Comparison of ENCODE assay signal across 13 cellular contexts in the genomic region with DNA sequence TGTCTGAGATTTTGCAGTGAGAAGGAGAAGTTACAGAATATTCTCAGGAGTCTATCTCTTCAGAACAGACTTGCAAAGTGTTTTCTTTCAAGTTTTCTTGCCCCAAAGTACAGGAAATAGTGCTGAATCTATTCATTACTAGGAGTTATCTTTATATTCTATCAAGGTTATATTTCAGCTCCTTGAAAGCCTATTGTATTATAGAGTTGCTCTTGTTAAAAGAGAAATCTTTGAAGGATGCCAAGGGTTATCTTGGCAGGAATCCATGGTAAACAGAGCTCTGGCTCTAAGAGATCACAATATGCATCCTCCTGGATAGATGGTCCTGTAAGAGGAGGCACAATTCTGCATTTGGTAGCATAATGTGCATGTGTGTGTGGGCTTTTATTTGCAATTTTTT. TPM values are rescaled to one million over a fixed set of nuclear protein-coding genes. Genes with fewer than 3 reads are reported as not detected.
DNase-seq lines count a peak whose midpoint lies in the region; ATAC-seq and TF ChIP-seq lines count a peak whose summit lies in the region.
"Had no signal": no experiment of that assay in that cellular context is flagged by ENCODE, and none has a peak within 500 bp of the region (broad histone marks: within the 10 kb centered on the region; RNA-seq: fewer than 3 reads in every experiment).

No MANE protein-coding gene starts in this region.

- no peak overlapping the region for H3K4me3 ChIP-seq in naive thymus-derived CD4-positive, alpha-beta T cell (ENCODE audit: low read length)
- H3K4me3 ChIP-seq in hepatocyte (no peak overlapping the region), aorta (ENCODE audit: low read length in 2 of 2) (no peak overlapping the region)
- H3K4me3 ChIP-seq: testis had no signal

- no peaks in the 10 kb centered on the region for H3K36me3 ChIP-seq in naive thymus-derived CD4-positive, alpha-beta T cell (ENCODE audit: control insufficient read depth in 2 of 3, insufficient read depth in 3 of 3, low read length in 3 of 3)
- H3K36me3 ChIP-seq in hepatocyte (replicated peaks; ENCODE audit: insufficient read depth, low read depth) (no peaks in the 10 kb centered on the region), aorta (ENCODE audit: control insufficient read depth in 1 of 2, insufficient read depth in 2 of 2, low read length in 1 of 2) (no peaks in the 10 kb centered on the region)

- H3K36me3 Mint-ChIP-seq in activated CD4-positive, alpha-beta T cell treated with anti-CD3 and anti-CD28 coated beads, Interleukin-2, amount 10 ng/mL, durations not matched to agents 24 days and 14 days (ENCODE audit: low read depth) = peaks cover 3% of the 10 kb centered on the region
- H3K36me3 Mint-ChIP-seq in naive thymus-derived CD4-positive, alpha-beta T cell = peaks cover 0 to 21% (median 0%) of the 10 kb centered on the region in 5 donors

- peak overlapping the region; percentile 42 for H3K4me3 Mint-ChIP-seq in activated CD4-positive, alpha-beta T cell treated with anti-CD3 and anti-CD28 coated beads, Interleukin-2, amount 10 ng/mL, durations not matched to agents 24 days and 14 days
- H3K4me3 Mint-ChIP-seq in naive thymus-derived CD4-positive, alpha-beta T cell = peak overlapping the region in 9 of 10 donors; percentile 25 to 81 (median 63)

- H3K9me3 Mint-ChIP-seq in activated CD4-positive, alpha-beta T cell treated with anti-CD3 and anti-CD28 coated beads, Interleukin-2, amount 10 ng/mL, durations not matched to agents 24 days and 14 days = peaks cover 14% of the 10 kb centered on the region
- H3K9me3 Mint-ChIP-seq in naive thymus-derived CD4-positive, alpha-beta T cell = peaks cover 0 to 17% (median 0%) of the 10 kb centered on the region in 11 donors

- POLR2A ChIA-PET in naive thymus-derived CD4-positive, alpha-beta T cell (lab: Charles Lee) = interaction anchor here (2.5 kb wide), 1 partner anchor 20 kb away, joined by 13 read pairs; a partner anchor contains a TSS

- no peaks in the 10 kb centered on the region for H3K79me2 ChIP-seq in hepatocyte

- no peak for TF ChIP-seq CTCF in hepatocyte (IDR thresholded peaks at IDR 0.05; ENCODE audit: poor library complexity)

- CTCF ChIA-PET in naive thymus-derived CD4-positive, alpha-beta T cell (lab: Charles Lee) = no interaction called here

- no peaks in the 10 kb centered on the region for H3K27me3 ChIP-seq in naive thymus-derived CD4-positive, alpha-beta T cell (ENCODE audit: control insufficient read depth in 2 of 2, insufficient read depth in 2 of 2, low read length in 2 of 2)
- H3K27me3 ChIP-seq in hepatocyte (no peaks in the 10 kb centered on the region), aorta (ENCODE audit: control insufficient read depth in 1 of 2, insufficient read depth in 2 of 2, low read length in 1 of 2) (no peaks in the 10 kb centered on the region)
- H3K27me3 ChIP-seq: testis had no signal

- H4K20me1 ChIP-seq in hepatocyte (ENCODE audit: insufficient read depth, poor library complexity, severe bottlenecking) = no peaks in the 10 kb centered on the region

- no peak for DNase-seq in activated CD4-positive, alpha-beta T cell treated with anti-CD3 and anti-CD28 coated beads, Interleukin-2, amount 10 ng/mL, durations not matched to agents 24 days and 14 days
- no peak for DNase-seq in activated CD4-positive, alpha-beta T cell treated with anti-CD3 and anti-CD28 coated beads, Interleukin-2, amount 50 U/mL, for 1 hour
- DNase-seq in NCI-H446 treated with DMSO at 0.1 percent for 48 hours (lab: John Stamatoyannopoulos, UW) = peak; percentile 72
- DNase-seq in naive thymus-derived CD4-positive, alpha-beta T cell = peak in 2 of 9 donors; percentile 12 to 17
- DNase-seq in MV-4-11 (lab: John Stamatoyannopoulos, UW) = no peak
- no peak for DNase-seq in hepatocyte (ENCODE audit: low spot score)
- no peak for DNase-seq in aorta
- DNase-seq: NCI-H1436, NCI-H774, testis had no signal

- no peaks in the 10 kb centered on the region for H3K9me2 ChIP-seq in hepatocyte (replicated peaks; ENCODE audit: insufficient read depth)

- ATAC-seq in HG02870 (IDR thresholded peaks at IDR 0.05; ENCODE audit: unreplicated experiment) (peak; percentile 4), aorta (ENCODE audit: low FRiP score) (no peak)
- no peak for ATAC-seq in naive thymus-derived CD4-positive, alpha-beta T cell

- H3K4me2 ChIP-seq in hepatocyte = no peak overlapping the region

- no peak overlapping the region for H3K27ac ChIP-seq in naive thymus-derived CD4-positive, alpha-beta T cell (ENCODE audit: low read depth, low read length)
- H3K27ac ChIP-seq in hepatocyte (no peak overlapping the region), aorta (ENCODE audit: low read depth in 1 of 2, low read length in 2 of 2) (no peak overlapping the region)
- H3K27ac ChIP-seq: testis had no signal

- intact Hi-C loops in activated CD4-positive, alpha-beta T cell treated with anti-CD3 and anti-CD28 coated beads, Interleukin-2, amount 10 ng/mL, durations not matched to agents 24 days and 14 days (cut with micrococcal nuclease) = no loop called here
- intact Hi-C loops in naive thymus-derived CD4-positive, alpha-beta T cell (cut with micrococcal nuclease) = loop anchor here in 1 of 2 donors (5.0 kb wide), 1 partner anchor 34 kb away; no protein-coding TSS in a partner anchor
- intact Hi-C loops in aorta (cut with DNase I) = no loop called here

- peaks cover 25% of the 10 kb centered on the region for H3K4me1 Mint-ChIP-seq in activated CD4-positive, alpha-beta T cell treated with anti-CD3 and anti-CD28 coated beads, Interleukin-2, amount 10 ng/mL, durations not matched to agents 24 days and 14 days
- H3K4me1 Mint-ChIP-seq in naive thymus-derived CD4-positive, alpha-beta T cell = peaks cover 26 to 52% (median 42%) of the 10 kb centered on the region in 7 donors

- peaks cover 17 to 27% of the 10 kb centered on the region in 2 donors for H3K4me1 ChIP-seq in naive thymus-derived CD4-positive, alpha-beta T cell (ENCODE audit: control insufficient read depth in 2 of 2, insufficient read depth in 2 of 2, low read length in 2 of 2)
- H3K4me1 ChIP-seq in hepatocyte (ENCODE audit: insufficient read depth) (no peaks in the 10 kb centered on the region), aorta (ENCODE audit: control insufficient read depth in 1 of 2, insufficient read depth in 2 of 2, low read length in 2 of 2) (no peaks in the 10 kb centered on the region)
- H3K4me1 ChIP-seq: testis had no signal

- no peaks in the 10 kb centered on the region for H3K9me3 ChIP-seq in naive thymus-derived CD4-positive, alpha-beta T cell (ENCODE audit: control insufficient read depth in 2 of 3, low read length in 3 of 3)
- H3K9me3 ChIP-seq in hepatocyte (ENCODE audit: low read depth) = no peaks in the 10 kb centered on the region
- no peaks in the 10 kb centered on the region for H3K9me3 ChIP-seq in aorta (ENCODE audit: control insufficient read depth, low read length)
- H3K9me3 ChIP-seq: testis had no signal

- H2AFZ ChIP-seq in hepatocyte = no peak overlapping the region

- peaks cover 18% of the 10 kb centered on the region for H3K27me3 Mint-ChIP-seq in activated CD4-positive, alpha-beta T cell treated with anti-CD3 and anti-CD28 coated beads, Interleukin-2, amount 10 ng/mL, durations not matched to agents 24 days and 14 days
- peaks cover 0 to 41% (median 9%) of the 10 kb centered on the region in 5 donors for H3K27me3 Mint-ChIP-seq in naive thymus-derived CD4-positive, alpha-beta T cell

- no peak overlapping the region for H3K27ac Mint-ChIP-seq in activated CD4-positive, alpha-beta T cell treated with anti-CD3 and anti-CD28 coated beads, Interleukin-2, amount 10 ng/mL, durations not matched to agents 24 days and 14 days
- H3K27ac Mint-ChIP-seq in naive thymus-derived CD4-positive, alpha-beta T cell = peak overlapping the region in 8 of 9 donors; percentile 28 to 65 (median 38)

RNA-seq across cellular contexts. Expression of a gene that starts 21.2 kb away (rescaled TPM):
- 132 and 134 TPM in 2 replicates for total RNA-seq in activated CD4-positive, alpha-beta T cell treated with anti-CD3 and anti-CD28 coated beads, Interleukin-2, amount 10 ng/mL, durations not matched to agents 24 days and 14 days
- 10 to 100 TPM; 30.8 to 97.0 (median 40.0) TPM for total RNA-seq in naive thymus-derived CD4-positive, alpha-beta T cell
- 10 to 100 TPM; 25.2 to 74.0 TPM for polyA plus RNA-seq in naive thymus-derived CD4-positive, alpha-beta T cell
- total RNA-seq in hepatocyte (53.1 and 64.3 TPM in 2 replicates), aorta (10 to 100 TPM; 36.0 to 39.4 TPM)
- polyA plus RNA-seq in hepatocyte (95.0 and 104 TPM in 2 replicates), aorta (10 to 100 TPM; 50.6 to 63.9 TPM)

RNA-seq across cellular contexts. Expression of a gene that starts 39.6 kb away (rescaled TPM):
- not detected in 2 replicates for total RNA-seq in activated CD4-positive, alpha-beta T cell treated with anti-CD3 and anti-CD28 coated beads, Interleukin-2, amount 10 ng/mL, durations not matched to agents 24 days and 14 days
- total RNA-seq in naive thymus-derived CD4-positive, alpha-beta T cell = not detected
- not detected for polyA plus RNA-seq in naive thymus-derived CD4-positive, alpha-beta T cell
- total RNA-seq in hepatocyte (0.37 TPM in 1 of 2 replicates, not detected in the other), aorta (not detected)
- polyA plus RNA-seq in hepatocyte (0.61 TPM in 1 of 2 replicates, not detected in the other), aorta (not detected)
- total RNA-seq: chondrocyte, epithelial cell of proximal tubule, testis had no signal
